11 cellular contexts compared by ENCODE assay signal in genomic region chr7:16550671-16551070, GRCh38. TPM values are rescaled to one million over a fixed set of nuclear protein-coding genes. Genes with fewer than 3 reads are reported as not detected.
"Had no signal": no experiment of that assay in that cellular context is flagged by ENCODE, and none has a peak within 500 bp of the region (broad histone marks: within the 10 kb centered on the region; RNA-seq: fewer than 3 reads in every experiment).

No MANE protein-coding gene starts in this region.

- H3K27ac ChIP-seq: GM23248 had no signal

- H3K9ac ChIP-seq: GM23248 had no signal

- ATAC-seq: GM23338, HCT116 had no signal

- DNase-seq: GM23248, GOT3, H7, H9, HCEC 1CT, HFFc6 had no signal

- H3K9me3 Mint-ChIP-seq: H9, HFFc6 had no signal

- H3K4me3 ChIP-seq: GM23248, GM23338 had no signal

- H3K4me3 Mint-ChIP-seq: GM23338, H9, HFFc6 had no signal

- H3K4me1 Mint-ChIP-seq: H9 had no signal

- FAIRE-seq: H1, H54 had no signal

- H3K4me2 ChIP-seq: GM23338 had no signal

- H2AFZ ChIP-seq: GM23248, GM23338 had no signal

- H3K27ac Mint-ChIP-seq: GM23338, H9, HFFc6 had no signal

RNA-seq across cellular contexts. Expression of gene LRRC72, which starts 24.0 kb away (rescaled TPM):
- total RNA-seq: GM23248, GM23338, H1, H4, H7, H9, HFFc6 had no signal
- polyA plus RNA-seq: GM23248, GM23338, H1 had no signal
